Comparison of ENCODE assay signal across 15 cellular contexts in genomic region chr5:3122985-3123762, GRCh38.
"Had no signal": no experiment of that assay in that cellular context is flagged by ENCODE, and none has a peak within 500 bp of the region (broad histone marks: within the 10 kb centered on the region; RNA-seq: fewer than 3 reads in every experiment).

No MANE protein-coding gene starts in this region.

- H3K4me3 Mint-ChIP-seq: activated naive CD8-positive, alpha-beta T cell treated with anti-CD3 and anti-CD28 coated beads for 36 hours had no signal

- H3K4me1 ChIP-seq: lower lobe of right lung, psoas muscle, stomach, upper lobe of left lung had no signal

- DNase-seq: activated CD4-positive, alpha-beta T cell treated with anti-CD3 and anti-CD28 coated beads, Interleukin-2, amount 50 U/mL, for 4 hours; activated naive CD8-positive, alpha-beta T cell treated with anti-CD3 and anti-CD28 coated beads for 36 hours; amniotic stem cell; dermis blood vessel endothelial cell; foreskin fibroblast; lower lobe of right lung; psoas muscle; right cardiac atrium; stimulated activated CD4-positive, alpha-beta T cell treated with anti-CD3 and anti-CD28 coated beads, Interleukin-15, amount 100 ng/mL, for 24 hours; stimulated activated CD4-positive, alpha-beta T cell treated with anti-CD3 and anti-CD28 coated beads, Interleukin-2, amount 100 ng/mL, for 48 hours; stomach; T-helper 2 cell; upper lobe of left lung; WERI-Rb-1 had no signal

- H3K9me3 ChIP-seq: lower lobe of right lung, psoas muscle, upper lobe of left lung had no signal

- H3K27ac Mint-ChIP-seq: activated naive CD8-positive, alpha-beta T cell treated with anti-CD3 and anti-CD28 coated beads for 36 hours had no signal

- H3K4me3 ChIP-seq: lower lobe of right lung, psoas muscle, stomach, upper lobe of left lung had no signal

- H3K27ac ChIP-seq: epithelial cell of prostate, lower lobe of right lung, psoas muscle, stomach, upper lobe of left lung, WERI-Rb-1 had no signal

- H3K36me3 Mint-ChIP-seq: activated naive CD8-positive, alpha-beta T cell treated with anti-CD3 and anti-CD28 coated beads for 36 hours had no signal

- H3K36me3 ChIP-seq: lower lobe of right lung, stomach, upper lobe of left lung, WERI-Rb-1 had no signal

- ATAC-seq: lower lobe of right lung, psoas muscle, right cardiac atrium had no signal

- H3K27me3 ChIP-seq: upper lobe of left lung had no signal

- H3K9me3 Mint-ChIP-seq: activated naive CD8-positive, alpha-beta T cell treated with anti-CD3 and anti-CD28 coated beads for 36 hours had no signal
